Comparison of ENCODE assay signal across 8 cellular contexts in the genomic region with DNA sequence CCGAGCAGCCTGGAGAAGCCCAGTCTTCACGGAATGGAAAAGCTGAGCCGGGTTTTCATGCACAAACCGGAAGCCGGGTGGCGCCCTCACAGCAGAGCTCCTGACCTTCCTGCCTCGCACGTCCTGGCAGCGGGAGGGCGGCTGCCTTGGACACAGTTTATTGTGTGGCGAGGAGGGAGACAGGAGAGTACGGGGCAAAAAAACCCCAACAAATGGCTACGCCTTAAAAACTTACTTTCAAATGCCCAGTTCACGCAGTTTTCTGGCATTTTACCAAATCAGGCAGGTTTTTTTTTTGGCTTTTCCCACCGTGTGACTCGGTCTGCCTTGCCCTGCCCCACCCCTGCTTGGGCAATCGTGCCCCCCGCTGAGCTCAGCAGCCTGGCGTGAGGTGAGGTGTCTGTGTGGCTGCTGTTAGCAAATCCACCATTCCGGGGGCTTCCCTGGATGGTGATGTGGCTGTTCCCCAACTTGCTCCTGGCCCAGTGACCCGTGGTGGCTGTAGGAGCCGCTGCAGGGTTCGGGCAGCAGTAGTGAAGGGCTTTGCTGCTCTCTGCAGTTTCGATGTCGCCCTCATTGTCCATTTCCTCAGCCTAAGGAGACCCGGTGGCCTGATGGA.
DNase-seq lines count a peak whose midpoint lies in the region; ATAC-seq and TF ChIP-seq lines count a peak whose summit lies in the region.
"Not testable (repeated sequence)": the region's sequence is repeated elsewhere in the genome, so short reads cannot be mapped to it uniquely, and the experiment has no call there.

No MANE protein-coding gene starts in this region.

- not testable (repeated sequence) for H3K9me3 Mint-ChIP-seq in dendritic cell treated with granulocyte-macrophage colony-stimulating factor and Interleukin-4, amounts not matched to agents 40 ng/mL and 50 ng/mL, for 4 days

- WGBS in heart right ventricle, 2 donors: 32 to 33% methylated on average over 26 of the region's 26 CpGs
- 21 to 24% (median 21%) methylated on average over 26 of the region's 26 CpGs for WGBS in psoas muscle, 3 donors

- in situ Hi-C loops in GM13977 (cut with MboI; ENCODE audit: low pct_unique_long_range_greater_than_20kb, low sequenced_read_pairs, unreplicated experiment): not testable (repeated sequence)

- H3K27ac ChIP-seq in 22Rv1: not testable (repeated sequence)
- H3K27ac ChIP-seq in heart right ventricle (peak overlapping the region; percentile 29 to 87 (median 62)), psoas muscle (peak overlapping the region; percentile 30)

- ATAC-seq in heart right ventricle: peak; percentile 49 to 88 (median 78)
- ATAC-seq in psoas muscle: peak in 1 of 4 donors; percentile 56

- peaks cover 53% of the 10 kb centered on the region for H3K4me1 Mint-ChIP-seq in dendritic cell treated with granulocyte-macrophage colony-stimulating factor and Interleukin-4, amounts not matched to agents 40 ng/mL and 50 ng/mL, for 4 days (ENCODE audit: low read depth)

- H3K27me3 Mint-ChIP-seq in dendritic cell treated with granulocyte-macrophage colony-stimulating factor and Interleukin-4, amounts not matched to agents 40 ng/mL and 50 ng/mL, for 4 days: peaks cover 30% of the 10 kb centered on the region

- H3K4me3 Mint-ChIP-seq in dendritic cell treated with granulocyte-macrophage colony-stimulating factor and Interleukin-4, amounts not matched to agents 40 ng/mL and 50 ng/mL, for 4 days: peak overlapping the region; percentile 10

- not testable (repeated sequence) for H3K36me3 ChIP-seq in heart right ventricle; psoas muscle (ENCODE audit: insufficient read depth in 1 of 2, low read depth in 1 of 2)

- not testable (repeated sequence) for DNase-seq in GM13977 (ENCODE audit: low spot score); psoas muscle
- peak; percentile 61 for DNase-seq in NCI-H1092 treated with DMSO at 0.1 percent for 48 hours (lab: John Stamatoyannopoulos, UW)
- DNase-seq in SIG-M5 treated with dmso at 0.1 percent for 504 hours (lab: John Stamatoyannopoulos, UW; ENCODE audit: unreplicated experiment): peak; percentile 56
- DNase-seq in heart right ventricle: peak; percentile 52 to 56
- DNase-seq in medulla oblongata (ENCODE audit: extremely low spot score): peak; percentile 53

- peaks cover 0 to 21% (median 8%) of the 10 kb centered on the region in 7 donors for H3K27me3 ChIP-seq in heart right ventricle
- not testable (repeated sequence) for H3K27me3 ChIP-seq in psoas muscle (ENCODE audit: insufficient read depth in 3 of 3, low read length in 2 of 3)

- H3K9me3 ChIP-seq in heart right ventricle, psoas muscle: not testable (repeated sequence)

- peaks cover 0 to 29% (median 18%) of the 10 kb centered on the region in 9 donors for H3K4me1 ChIP-seq in heart right ventricle
- H3K4me1 ChIP-seq in psoas muscle: not testable (repeated sequence)

- not testable (repeated sequence) for H3K27ac Mint-ChIP-seq in dendritic cell treated with granulocyte-macrophage colony-stimulating factor and Interleukin-4, amounts not matched to agents 40 ng/mL and 50 ng/mL, for 4 days

- not testable (repeated sequence) for H3K36me3 Mint-ChIP-seq in dendritic cell treated with granulocyte-macrophage colony-stimulating factor and Interleukin-4, amounts not matched to agents 40 ng/mL and 50 ng/mL, for 4 days (ENCODE audit: low read depth)

- H3K4me3 ChIP-seq in heart right ventricle: peak overlapping the region in 3 of 10 donors; percentile 7 to 21 (median 17)
- not testable (repeated sequence) for H3K4me3 ChIP-seq in psoas muscle

- TF ChIP-seq CTCF in 22Rv1 (IDR thresholded peaks at IDR 0.05) (peak; percentile 13; the same call in 1 of the 2 replicates), GM13977 (IDR thresholded peaks at IDR 0.05; ENCODE audit: extremely low read depth, insufficient read depth, missing control alignments) (peak; percentile 22), heart right ventricle (IDR thresholded peaks at IDR 0.05) (peak in 6 of 9 donors; percentile 13 to 44 (median 26))
- TF ChIP-seq CTCF in psoas muscle (IDR thresholded peaks at IDR 0.05): not testable (repeated sequence)

- intact Hi-C loops in dendritic cell treated with granulocyte-macrophage colony-stimulating factor and Interleukin-4, amounts not matched to agents 40 ng/mL and 50 ng/mL, for 4 days (cut with micrococcal nuclease); psoas muscle (cut with DNase I): not testable (repeated sequence)
- intact Hi-C loops in heart right ventricle (cut with DNase I): loop anchor here in 2 of 10 donors (10.0 kb wide), 2 partner anchors 188 to 312 kb away; a partner anchor contains a TSS
